Comparison of ENCODE assay signal across 27 cellular contexts in the genomic region with DNA sequence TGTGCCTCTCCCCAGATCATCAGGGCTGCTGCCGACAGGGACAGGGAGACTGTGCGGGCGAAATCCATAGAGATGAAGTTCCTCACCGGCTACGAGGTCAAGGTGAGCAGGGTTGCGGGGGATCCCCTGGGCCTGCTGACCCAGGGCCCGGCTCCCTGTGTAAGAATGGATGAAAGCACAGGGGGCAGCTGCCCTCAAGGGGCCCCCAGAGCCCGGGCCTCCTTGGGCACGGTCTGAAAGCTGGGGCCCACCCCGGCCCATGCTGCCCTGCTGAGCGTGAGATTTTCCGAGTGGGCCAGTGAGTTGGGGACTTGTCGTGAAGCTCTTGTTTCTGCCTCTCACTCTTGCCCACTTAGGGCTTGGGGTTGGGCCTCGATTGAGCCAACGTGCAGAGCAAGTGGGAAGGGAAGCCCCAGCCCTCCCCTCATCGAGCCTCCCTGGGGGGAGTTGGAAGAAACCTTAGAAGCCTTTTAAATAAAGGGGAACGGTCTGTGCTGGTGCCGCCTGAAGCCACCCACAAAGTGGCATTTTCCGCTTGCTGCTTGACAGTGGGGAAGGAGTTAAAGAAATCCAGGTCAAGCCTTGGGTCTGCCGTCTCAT. TPM values are rescaled to one million over a fixed set of nuclear protein-coding genes. Genes with fewer than 3 reads are reported as not detected.
DNase-seq lines count a peak whose midpoint lies in the region; ATAC-seq, FAIRE-seq and TF ChIP-seq lines count a peak whose summit lies in the region.
"Had no signal": no experiment of that assay in that cellular context is flagged by ENCODE, and none has a peak within 500 bp of the region (broad histone marks: within the 10 kb centered on the region; RNA-seq: fewer than 3 reads in every experiment).

No MANE protein-coding gene starts in this region.

- H3K4me1 ChIP-seq in mammary epithelial cell (ENCODE audit: insufficient read depth, low read length) (peaks cover 7% of the 10 kb centered on the region), mesodermal cell (ENCODE audit: control insufficient read depth, insufficient read depth, low read length, poor library complexity, severe bottlenecking) (no peaks in the 10 kb centered on the region), testis (peaks cover 19% of the 10 kb centered on the region)

- peaks cover 97% of the 10 kb centered on the region for H3K36me3 Mint-ChIP-seq in MCF 10A (ENCODE audit: insufficient read depth, unreplicated experiment)
- H3K36me3 Mint-ChIP-seq: natural killer cell had no signal

- no peak overlapping the region for H3K4me3 ChIP-seq in mammary epithelial cell (replicated peaks in 1 of 3; ENCODE audit: insufficient read depth in 1 of 3, low read depth in 2 of 3, low read length in 3 of 3)
- no peak overlapping the region for H3K4me3 ChIP-seq in mesodermal cell (ENCODE audit: extremely low read depth, insufficient read depth, low read length, poor library complexity, severe bottlenecking)
- H3K4me3 ChIP-seq in testis: no peak overlapping the region
- H3K4me3 ChIP-seq: BLaER1 treated with 17β-estradiol and CSF1 and Interleukin-3, amounts not matched to agents 10 nM and 100 nM had no signal

- H3K4me3 Mint-ChIP-seq in MCF 10A (ENCODE audit: unreplicated experiment): no peak overlapping the region
- H3K4me3 Mint-ChIP-seq: activated naive CD8-positive, alpha-beta T cell treated with anti-CD3 and anti-CD28 coated beads, Interleukin-2, amount 50 U/mL, for 24 hours; activated T-helper 17 cell treated with anti-CD3 and anti-CD28 coated beads, Interleukin-2, amount 50 U/mL, for 72 hours; mesothelial cell of epicardium; natural killer cell; stimulated activated naive CD8-positive, alpha-beta T cell treated with anti-CD3 and anti-CD28 coated beads, Interleukin-15, Interleukin-2, amounts not matched to agents 100 ng/mL and 50 ng/mL, for 24 hours had no signal

- H4K20me1 ChIP-seq in mammary epithelial cell (ENCODE audit: insufficient read depth, low read length): no peaks in the 10 kb centered on the region

- BruUV-seq in MCF 10A (replicated peaks; lab: Mats Ljungman, UMichigan) (no TSS peak), mammary epithelial cell (replicated peaks; lab: Mats Ljungman, UMichigan) (no TSS peak)

- WGBS in mammary epithelial cell (ENCODE audit: low coverage, missing lambda C conversion rate): 92% methylated on average over 9 of the region's 20 CpGs
- WGBS in mesodermal cell (ENCODE audit: insufficient coverage in 2 of 2), 2 experiments: 86 to 95% methylated on average over 18 to 19 of the region's 20 CpGs
- WGBS in testis, 2 donors: 88 to 92% methylated on average over 12 to 20 of the region's 20 CpGs

- TF ChIP-seq CTCF in MCF 10A (IDR thresholded peaks at IDR 0.05; ENCODE audit: unreplicated experiment) (no peak), mammary epithelial cell (conservative IDR thresholded peaks at IDR 0.05 in 1 of 2, IDR thresholded peaks at IDR 0.05 in 1 of 2; ENCODE audit: extremely low read depth in 1 of 2, insufficient read depth in 1 of 2, low read depth in 1 of 2, low read length in 2 of 2) (no peak), testis (IDR thresholded peaks at IDR 0.05) (no peak)

- H3K79me2 ChIP-seq in mammary epithelial cell (ENCODE audit: insufficient read depth, low read length): no peaks in the 10 kb centered on the region

- H3K27ac ChIP-seq in mammary epithelial cell (ENCODE audit: insufficient read depth, low read depth, low read length) (no peak overlapping the region), cingulate gyrus (ENCODE audit: low read depth, low read length) (peak overlapping the region; percentile 76), mesodermal cell (ENCODE audit: low read depth, low read length, severe bottlenecking) (peak overlapping the region; percentile 5), testis (no peak overlapping the region)
- H3K27ac ChIP-seq: BLaER1 treated with 17β-estradiol and CSF1 and Interleukin-3, amounts not matched to agents 10 nM and 100 nM; brain microvascular endothelial cell had no signal

- intact Hi-C loops in MCF 10A (cut with micrococcal nuclease): no loop called here
- intact Hi-C loops in mammary epithelial cell (cut with micrococcal nuclease): no loop called here
- intact Hi-C loops in testis (cut with DNase I; ENCODE audit: low total_unique reads): no loop called here

- POLR2A ChIA-PET in MCF 10A (lab: Yijun Ruan, JAX): interaction anchor here (1.0 kb wide), 1 partner anchor 46 kb away, joined by 3 read pairs; no protein-coding TSS in a partner anchor

- H3K36me3 ChIP-seq in mammary epithelial cell (ENCODE audit: insufficient read depth, low read length): no peaks in the 10 kb centered on the region
- H3K36me3 ChIP-seq in mesodermal cell (ENCODE audit: control insufficient read depth, insufficient read depth, low read length): peaks cover 22% of the 10 kb centered on the region
- no peaks in the 10 kb centered on the region for H3K36me3 ChIP-seq in testis (ENCODE audit: low read depth, missing control alignments)
- H3K36me3 ChIP-seq: brain microvascular endothelial cell had no signal

- DNase-seq in MCF 10A (ENCODE audit: unreplicated experiment): no peak
- no peak for DNase-seq in mammary epithelial cell
- DNase-seq in testis: peak; percentile 12
- no peak for DNase-seq in germinal center (ENCODE audit: low spot score)
- no peak for DNase-seq in GM19239 (ENCODE audit: insufficient read length, low spot score)
- DNase-seq: activated CD4-positive, alpha-beta T cell treated with anti-CD3 and anti-CD28 coated beads for 1 hour; activated naive CD8-positive, alpha-beta T cell treated with anti-CD3 and anti-CD28 coated beads, Interleukin-2, amount 50 U/mL, for 24 hours; brain microvascular endothelial cell; cortex of kidney; DMS 273 treated with DMSO at 0.1 percent for 48 hours; foreskin fibroblast; kidney glomerular epithelial cell; natural killer cell; NCI-H1417 treated with DMSO at 0.1 percent for 48 hours; NCI-H510A treated with DMSO at 0.1 percent for 48 hours; small intestine; stimulated activated CD4-positive, alpha-beta T cell treated with anti-CD3 and anti-CD28 coated beads, Interleukin-2, amount 100 ng/mL, for 48 hours; SW 1271 had no signal

- H2AFZ ChIP-seq in mammary epithelial cell (ENCODE audit: low read depth, low read length): no peak overlapping the region

- CTCF ChIA-PET in MCF 10A (lab: Yijun Ruan, JAX) (interaction anchor here (0.6 kb wide), 1 partner anchor 843 kb away, joined by 5 read pairs; no protein-coding TSS in a partner anchor), mammary epithelial cell (lab: Charles Lee; ENCODE audit: low non-redundant PET) (no interaction called here)

- H3K9me3 Mint-ChIP-seq in MCF 10A (ENCODE audit: unreplicated experiment): no peaks in the 10 kb centered on the region
- H3K9me3 Mint-ChIP-seq: activated naive CD8-positive, alpha-beta T cell treated with anti-CD3 and anti-CD28 coated beads, Interleukin-2, amount 50 U/mL, for 24 hours; activated T-helper 17 cell treated with anti-CD3 and anti-CD28 coated beads, Interleukin-2, amount 50 U/mL, for 72 hours; mesothelial cell of epicardium; natural killer cell; stimulated activated naive CD8-positive, alpha-beta T cell treated with anti-CD3 and anti-CD28 coated beads, Interleukin-15, Interleukin-2, amounts not matched to agents 100 ng/mL and 50 ng/mL, for 24 hours had no signal

- H3K27me3 ChIP-seq in mammary epithelial cell (ENCODE audit: insufficient read depth, low read length) (no peaks in the 10 kb centered on the region), testis (no peaks in the 10 kb centered on the region)
- H3K27me3 ChIP-seq: BLaER1 treated with 17β-estradiol and CSF1 and Interleukin-3, amounts not matched to agents 10 nM and 100 nM; brain microvascular endothelial cell had no signal

- no peaks in the 10 kb centered on the region for H3K9me3 ChIP-seq in mammary epithelial cell (replicated peaks; ENCODE audit: insufficient read depth, low read length)
- no peaks in the 10 kb centered on the region for H3K9me3 ChIP-seq in mesodermal cell (ENCODE audit: control insufficient read depth, low read length)
- no peaks in the 10 kb centered on the region for H3K9me3 ChIP-seq in testis
- H3K9me3 ChIP-seq: BLaER1 treated with 17β-estradiol and CSF1 and Interleukin-3, amounts not matched to agents 10 nM and 100 nM had no signal

- H3K4me2 ChIP-seq in mammary epithelial cell (ENCODE audit: insufficient read depth, low read depth, low read length): no peak overlapping the region
- H3K4me2 ChIP-seq: BLaER1 treated with 17β-estradiol and CSF1 and Interleukin-3, amounts not matched to agents 10 nM and 100 nM had no signal

- ATAC-seq in HG02798 (IDR thresholded peaks at IDR 0.05; ENCODE audit: poor library complexity, unreplicated experiment): no peak
- ATAC-seq: activated naive CD8-positive, alpha-beta T cell treated with anti-CD3 and anti-CD28 coated beads, Interleukin-2, amount 50 U/mL, for 24 hours; activated T-helper 17 cell treated with anti-CD3 and anti-CD28 coated beads, Interleukin-2, amount 50 U/mL, for 72 hours; natural killer cell had no signal

- no peak overlapping the region for H3K9ac ChIP-seq in mammary epithelial cell (ENCODE audit: insufficient read depth, low read length)
- H3K9ac ChIP-seq: BLaER1 treated with 17β-estradiol and CSF1 and Interleukin-3, amounts not matched to agents 10 nM and 100 nM had no signal

- no peak for TF ChIP-seq POLR2A in testis (IDR thresholded peaks at IDR 0.05)

- no peaks in the 10 kb centered on the region for H3K27me3 Mint-ChIP-seq in MCF 10A (ENCODE audit: insufficient read depth, unreplicated experiment)
- H3K27me3 Mint-ChIP-seq: activated naive CD8-positive, alpha-beta T cell treated with anti-CD3 and anti-CD28 coated beads, Interleukin-2, amount 50 U/mL, for 24 hours; activated T-helper 17 cell treated with anti-CD3 and anti-CD28 coated beads, Interleukin-2, amount 50 U/mL, for 72 hours; stimulated activated naive CD8-positive, alpha-beta T cell treated with anti-CD3 and anti-CD28 coated beads, Interleukin-15, Interleukin-2, amounts not matched to agents 100 ng/mL and 50 ng/mL, for 24 hours had no signal

- peak overlapping the region; percentile 64 for H3K27ac Mint-ChIP-seq in MCF 10A (ENCODE audit: low read depth, unreplicated experiment)
- H3K27ac Mint-ChIP-seq: activated naive CD8-positive, alpha-beta T cell treated with anti-CD3 and anti-CD28 coated beads, Interleukin-2, amount 50 U/mL, for 24 hours; activated T-helper 17 cell treated with anti-CD3 and anti-CD28 coated beads, Interleukin-2, amount 50 U/mL, for 72 hours; mesothelial cell of epicardium; stimulated activated naive CD8-positive, alpha-beta T cell treated with anti-CD3 and anti-CD28 coated beads, Interleukin-15, Interleukin-2, amounts not matched to agents 100 ng/mL and 50 ng/mL, for 24 hours had no signal

- H3K4me1 Mint-ChIP-seq in MCF 10A (ENCODE audit: insufficient read depth, unreplicated experiment): no peaks in the 10 kb centered on the region

- dilution Hi-C loops in mammary epithelial cell (cut with HindIII; ENCODE audit: low sequenced_read_pairs): no loop called here

- in situ Hi-C loops in mammary epithelial cell (cut with MboI; ENCODE audit: low sequenced_read_pairs in 2 of 2): no loop called here

- FAIRE-seq in GM19239 (lab: Jason Lieb, UNC): no peak
- FAIRE-seq: small intestine, TTC549, urothelium cell line had no signal

RNA-seq across cellular contexts. Expression of gene COQ8A, which starts 45.2 kb away (rescaled TPM):
- total RNA-seq in MCF 10A (2022): 22.1 and 26.4 TPM in 2 replicates
- 1 to 10 TPM; 5.5 to 7.1 TPM for total RNA-seq in mammary epithelial cell
- 8.7 TPM for polyA plus RNA-seq in mammary epithelial cell
- polyA minus RNA-seq in mammary epithelial cell: 11.7 TPM
- polyA plus RNA-seq in mesodermal cell (2013, experiment 1 of 2): 14.8 TPM
- polyA plus RNA-seq in mesodermal cell (2013, experiment 2 of 2): 12.4 TPM
- total RNA-seq in testis: 10 to 100 TPM; 39.2 to 46.8 TPM
- polyA plus RNA-seq in testis (ENCODE audit: insufficient read depth, low read depth, low replicate concordance): 34.4 TPM

Comparison
In these comparisons a context has a peak if more than half of its experiments do, and no peak if none do; other contexts are left out.
1. H3K27ac ChIP-seq: peak in cingulate gyrus (single experiment) and mesodermal cell (single experiment); none in mammary epithelial cell (single experiment) and testis (0 of 2).